Comparison of ENCODE assay signal across 19 cellular contexts in the genomic region with DNA sequence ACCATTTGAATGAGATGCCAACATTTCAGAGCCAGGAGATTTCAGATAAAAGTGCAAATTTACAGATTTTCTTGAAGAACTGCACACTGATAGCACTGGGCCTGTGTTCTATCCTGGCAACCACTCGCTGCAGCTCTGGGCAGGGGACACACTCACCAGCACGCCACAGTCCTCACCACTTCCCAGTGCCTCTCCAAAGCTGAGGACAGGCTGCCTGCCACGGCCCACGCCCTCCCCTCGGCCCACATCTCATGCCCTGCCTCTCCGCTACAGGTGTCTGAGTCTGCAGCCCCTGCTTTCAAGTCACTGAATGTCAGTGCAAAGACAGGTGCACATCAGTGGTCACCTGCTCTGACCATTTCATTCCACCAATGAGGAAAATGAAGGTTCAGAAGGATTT.
"Had no signal": no experiment of that assay in that cellular context is flagged by ENCODE, and none has a peak within 500 bp of the region (broad histone marks: within the 10 kb centered on the region; RNA-seq: fewer than 3 reads in every experiment).

No MANE protein-coding gene starts in this region.

- H3K36me3 ChIP-seq: colonic mucosa had no signal

- H3K9ac ChIP-seq: parathyroid adenoma had no signal

- H3K27me3 ChIP-seq: colonic mucosa had no signal

- DNase-seq: activated CD4-positive, alpha-beta T cell treated with anti-CD3 and anti-CD28 coated beads for 4 hours; activated CD4-positive, alpha-beta T cell treated with anti-CD3 and anti-CD28 coated beads, Interleukin-2, amount 50 U/mL, for 4 hours; activated naive CD4-positive, alpha-beta T cell; activated T-cell treated with anti-CD3 and anti-CD28 coated beads for 4 hours; activated T-cell treated with anti-CD3 and anti-CD28 coated beads, Interleukin-2, amount 50 U/mL, for 72 hours; effector CD8-positive, alpha-beta T cell; left ventricle myocardium superior; midbrain; naive thymus-derived CD4-positive, alpha-beta T cell; occipital lobe; stimulated activated CD4-positive, alpha-beta T cell treated with anti-CD3 and anti-CD28 coated beads, Interleukin-2, amount 100 ng/mL, for 48 hours; stimulated activated naive CD8-positive, alpha-beta T cell treated with anti-CD3 and anti-CD28 coated beads, Interleukin-15, Interleukin-2, amounts not matched to agents 100 U/mL and 50 U/mL, for 24 hours; T-helper 9 cell had no signal

- H3K4me1 ChIP-seq: colonic mucosa, parathyroid adenoma had no signal

- H3K27ac ChIP-seq: colonic mucosa, parathyroid adenoma, VCaP had no signal

- H2AFZ ChIP-seq: parathyroid adenoma had no signal

- H3K9me3 ChIP-seq: colonic mucosa had no signal

- H3K4me3 ChIP-seq: colonic mucosa had no signal

- FAIRE-seq: bronchial epithelial cell, frontal cortex, TTC549 had no signal
